11 cellular contexts compared by ENCODE assay signal in the genomic region with DNA sequence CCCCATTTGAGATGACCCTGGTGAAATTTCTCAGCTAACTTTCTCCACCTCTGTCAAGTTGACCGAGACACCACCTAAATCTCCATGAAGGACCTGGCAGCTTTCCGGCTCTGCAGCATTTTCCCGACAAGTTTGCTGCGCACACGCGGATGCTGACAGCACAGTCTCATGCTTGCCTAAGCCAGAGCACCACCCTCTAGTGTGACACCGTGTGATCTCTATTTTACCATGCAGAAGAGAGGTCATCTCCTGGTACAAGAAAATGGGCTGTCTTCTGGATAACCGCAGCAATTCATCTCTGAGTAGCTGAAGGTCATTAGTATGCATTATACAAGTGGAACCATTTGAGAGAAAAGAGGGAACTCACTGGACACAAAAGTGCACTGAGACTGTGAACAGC. TPM values are rescaled to one million over a fixed set of nuclear protein-coding genes. Genes with fewer than 3 reads are reported as not detected.
DNase-seq lines count a peak whose midpoint lies in the region; ATAC-seq, FAIRE-seq and TF ChIP-seq lines count a peak whose summit lies in the region.
"Had no signal": no experiment of that assay in that cellular context is flagged by ENCODE, and none has a peak within 500 bp of the region (broad histone marks: within the 10 kb centered on the region; RNA-seq: fewer than 3 reads in every experiment).

No MANE protein-coding gene starts in this region.

- H3K36me3 ChIP-seq in left ventricle myocardium inferior (no peaks in the 10 kb centered on the region), GM12878 (ENCODE audit: control insufficient read depth in 2 of 2, insufficient read depth in 2 of 2, low read length in 1 of 2) (no peaks in the 10 kb centered on the region), upper lobe of right lung (no peaks in the 10 kb centered on the region)
- H3K36me3 ChIP-seq: SJSA1, spleen had no signal

- TF ChIP-seq RAD21 in GM12878 (IDR thresholded peaks at IDR 0.05; ENCODE audit: insufficient read depth, low read depth, low read length) = no peak

- POLR2A ChIA-PET in GM12878 (lab: Charles Lee) = interaction anchor here (0.7 to 2.3 kb wide), 4 partner anchors 33 to 134 kb away, joined by 3 to 6 read pairs (median 4); no protein-coding TSS in a partner anchor

- FAIRE-seq in GM12878 (lab: Jason Lieb, UNC) = no peak
- FAIRE-seq: H54 had no signal

- peak overlapping the region; percentile 87; the same call in 1 of the 2 replicates for H2AFZ ChIP-seq in GM12878 (ENCODE audit: control insufficient read depth, low read depth, low read length)

- H3K4me2 ChIP-seq in GM12878 (ENCODE audit: control insufficient read depth, insufficient read depth) = no peak overlapping the region; the same call in 1 of the 2 replicates

- intact Hi-C loops in left ventricle myocardium inferior (cut with micrococcal nuclease) (loop anchor here (2.0 to 10.0 kb wide), 2 partner anchors 53 to 81 kb away; no protein-coding TSS in a partner anchor), cardiac septum (cut with DNase I) (loop anchor here (1.0 to 10.0 kb wide), 4 partner anchors 45 to 281 kb away; no protein-coding TSS in a partner anchor), GM12878 (cut with micrococcal nuclease; ENCODE audit: unreplicated experiment) (loop anchor here (1.0 to 5.0 kb wide), 4 partner anchors 14 to 188 kb away; no protein-coding TSS in a partner anchor), upper lobe of right lung (cut with DNase I) (loop anchor here (5.0 to 10.0 kb wide), 2 partner anchors 51 to 88 kb away; no protein-coding TSS in a partner anchor)

- no peak for TF ChIP-seq CTCF in left ventricle myocardium inferior (IDR thresholded peaks at IDR 0.05; ENCODE audit: borderline replicate concordance)
- TF ChIP-seq CTCF in GM12878 (IDR thresholded peaks at IDR 0.05 in 2 of 3, conservative IDR thresholded peaks at IDR 0.05 in 1 of 3; ENCODE audit: control insufficient read depth in 2 of 3, extremely low read depth in 1 of 3, insufficient read depth in 1 of 3, low read depth in 3 of 3, low read length in 3 of 3) = no peak
- no peak for TF ChIP-seq CTCF in upper lobe of right lung (IDR thresholded peaks at IDR 0.05)
- TF ChIP-seq CTCF in GM20000 (IDR thresholded peaks at IDR 0.05; ENCODE audit: extremely low read depth, missing control alignments) = no peak

- RAD21 ChIA-PET in GM12878 (lab: Charles Lee; ENCODE audit: unreplicated experiment) = interaction anchor here (1.0 to 5.6 kb wide), 9 partner anchors 8 to 94 kb away, joined by 3 to 59 read pairs (median 5); no protein-coding TSS in a partner anchor

- H3K27ac ChIP-seq in left ventricle myocardium inferior (replicated peaks) (peak overlapping the region; percentile 57), GM12878 (ENCODE audit: control insufficient read depth, insufficient read depth) (peak overlapping the region; percentile 51), upper lobe of right lung (peak overlapping the region; percentile 13)
- H3K27ac ChIP-seq: SJSA1 had no signal

- H4K20me1 ChIP-seq in GM12878 (ENCODE audit: control insufficient read depth, insufficient read depth) = no peaks in the 10 kb centered on the region

- TF ChIP-seq EP300 in GM12878 (IDR thresholded peaks at IDR 0.05; ENCODE audit: borderline replicate concordance in 1 of 2, control insufficient read depth in 1 of 2, low read depth in 2 of 2, low read length in 2 of 2) = no peak

- CTCF ChIA-PET in GM12878 (lab: Yijun Ruan, JAX) = interaction anchor here (0.8 to 6.6 kb wide), 24 partner anchors 8 to 278 kb away, joined by 3 to 117 read pairs (median 6); a partner anchor contains a TSS

- no peaks in the 10 kb centered on the region for H3K79me2 ChIP-seq in GM12878 (ENCODE audit: control insufficient read depth, insufficient read depth, low read length)

- in situ Hi-C loops in GM12878 (cut with MboI) = loop anchor here (5.0 kb wide), 1 partner anchor 83 kb away; no protein-coding TSS in a partner anchor

- H3K4me3 ChIP-seq in left ventricle myocardium inferior = peak overlapping the region; percentile 34
- H3K4me3 ChIP-seq in GM12878 = no peak overlapping the region
- H3K4me3 ChIP-seq in upper lobe of right lung = no peak overlapping the region
- H3K4me3 ChIP-seq: SJSA1, spleen had no signal

- TSS peak; percentile 86 for BruUV-seq in GM12878 (replicated peaks; lab: Mats Ljungman, UMichigan)

- no peak overlapping the region for H3K9ac ChIP-seq in GM12878 (ENCODE audit: control insufficient read depth, insufficient read depth, low read length)

- ATAC-seq in GM12878 (peak; percentile 16), upper lobe of right lung (no peak)

- H3K27me3 ChIP-seq in left ventricle myocardium inferior (ENCODE audit: low read depth) (peaks cover 35% of the 10 kb centered on the region), GM12878 (replicated peaks in 1 of 2; ENCODE audit: control insufficient read depth in 2 of 2, insufficient read depth in 2 of 2, low read length in 1 of 2) (peaks cover 0 to 14% of the 10 kb centered on the region in 2 experiments; a peak in 3 of 4 replicates), upper lobe of right lung (peaks cover 29% of the 10 kb centered on the region)

- 90% methylated on average over 8 of the region's 8 CpGs for WGBS in GM12878 (ENCODE audit: insufficient coverage, insufficient replicate concordance, low lambda C conversion rate, missing lambda C conversion rate)

- no peaks in the 10 kb centered on the region for H3K9me3 ChIP-seq in left ventricle myocardium inferior (replicated peaks)
- H3K9me3 ChIP-seq in GM12878 (replicated peaks; ENCODE audit: control insufficient read depth, insufficient read depth, low read length) = no peaks in the 10 kb centered on the region
- H3K9me3 ChIP-seq in upper lobe of right lung = no peaks in the 10 kb centered on the region
- H3K9me3 ChIP-seq: SJSA1, spleen had no signal

- H3K4me1 ChIP-seq in left ventricle myocardium inferior = peaks cover 44% of the 10 kb centered on the region
- peaks cover 45% of the 10 kb centered on the region for H3K4me1 ChIP-seq in GM12878 (ENCODE audit: control insufficient read depth, insufficient read depth, low read length)
- H3K4me1 ChIP-seq in upper lobe of right lung = peaks cover 19% of the 10 kb centered on the region

- no peak for DNase-seq in left ventricle myocardium inferior
- no peak for DNase-seq in cardiac septum (ENCODE audit: low spot score)
- no peak for DNase-seq in GM12878 (ENCODE audit: low read depth, low spot score)
- peak; percentile 11 for DNase-seq in midbrain (lab: John Stamatoyannopoulos, UW)
- DNase-seq in upper lobe of right lung = no peak
- DNase-seq in glomerular visceral epithelial cell (ENCODE audit: extremely low spot score) = no peak
- DNase-seq in T-helper 1 cell = no peak
- DNase-seq in GM20000 (ENCODE audit: low spot score) = no peak
- DNase-seq: spleen had no signal

- SMC1A ChIA-PET in GM12878 (lab: Charles Lee; ENCODE audit: uncharacterized antibody, unreplicated experiment) = interaction anchor here (0.9 to 3.8 kb wide), 11 partner anchors 16 to 94 kb away, joined by 3 to 43 read pairs (median 6); a partner anchor contains a TSS

- TF ChIP-seq POLR2A in GM12878 (IDR thresholded peaks at IDR 0.05; ENCODE audit: low read depth, low read length) = no peak

TF ChIP-seq in GM12878, 131 proteins besides CTCF, POLR2A, EP300 and RAD21:
- TF ChIP-seq CHD4 (IDR thresholded peaks at IDR 0.05) = no peak
- TF ChIP-seq SMARCA5 (IDR thresholded peaks at IDR 0.05) = 0 out of 2 replicates have a peak, but pooled peaks have one; percentile 6

RNA-seq across cellular contexts. Expression of a gene that starts 38.9 kb away (rescaled TPM):
- total RNA-seq in left ventricle myocardium inferior = 21.9 TPM
- 28.9 TPM for total RNA-seq in cardiac septum
- total RNA-seq in GM12878 (2013; cell fraction: nucleolus; rRNA removed) = 14.4 and 15.0 TPM in 2 replicates
- total RNA-seq in GM12878 (2014; rRNA removed) = 9.7 and 10.4 TPM in 2 replicates
- total RNA-seq in GM12878 (2014; rRNA removed; fragmentation: Illumina TruSeq; extraction: Trizol) = 8.1 and 9.4 TPM in 2 replicates
- 20.7 TPM in 2 replicates for total RNA-seq in GM12878 (2021)
- 4.9 TPM for polyA plus RNA-seq in GM12878 (2011; ENCODE audit: low read depth)
- 3.9 and 4.9 TPM in 2 replicates for polyA plus RNA-seq in GM12878 (2011; rRNA removed)
- 6.3 and 6.4 TPM in 2 replicates for polyA plus RNA-seq in GM12878 (2011; cell fraction: cytosol; rRNA removed)
- polyA plus RNA-seq in GM12878 (2011; cell fraction: nucleus; rRNA removed) = 7.7 and 10.0 TPM in 2 replicates
- polyA plus RNA-seq in GM12878 (2012) = 7.3 and 7.7 TPM in 2 replicates
- polyA plus RNA-seq in GM12878 (2014; fragmentation: Illumina TruSeq; extraction: Trizol) = 9.9 and 10.1 TPM in 2 replicates
- 1 to 10 TPM; 1.2 to 1.4 TPM for polyA plus RNA-seq in GM12878 (2014; fragmentation: Nextera tagmentation; extraction: Ambion mirVana)
- 12.1 and 13.1 TPM in 2 replicates for polyA plus RNA-seq in GM12878 (2014; rRNA removed)
- polyA plus RNA-seq in GM12878 (2016; fragmentation: Nextera tagmentation; extraction: Ambion mirVana) = 1 to 10 TPM; 5.9 to 6.0 TPM
- 4.8 and 10.9 TPM in 2 replicates for polyA minus RNA-seq in GM12878 (2011; rRNA and poly(A)+ RNA removed)
- 5.1 and 5.9 TPM in 2 replicates for polyA minus RNA-seq in GM12878 (2011; cell fraction: cytosol; rRNA and poly(A)+ RNA removed)
- polyA minus RNA-seq in GM12878 (2011; cell fraction: nucleus; rRNA and poly(A)+ RNA removed) = 2.2 and 3.4 TPM in 2 replicates
- 43.7 TPM for total RNA-seq in upper lobe of right lung
